In the genomic region with DNA sequence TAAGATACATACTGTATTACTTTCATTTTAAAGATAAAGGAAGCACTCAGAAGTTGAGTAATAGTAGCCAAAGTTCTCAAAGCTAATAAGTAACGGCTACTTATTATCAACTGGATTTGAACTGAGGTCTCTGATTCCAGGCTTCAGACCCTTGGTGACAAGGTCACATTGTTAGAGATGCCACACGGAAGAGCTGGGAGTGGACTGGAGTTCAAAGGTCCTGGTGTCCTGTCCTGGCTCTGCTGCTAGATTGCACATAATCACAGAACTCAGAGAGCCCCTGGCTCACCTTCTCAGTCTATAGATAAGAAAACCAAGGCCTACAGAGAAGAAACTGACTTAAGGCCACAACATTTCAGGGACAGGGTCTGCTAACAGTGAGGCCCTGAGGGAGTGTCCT, we compare ENCODE assay signal across 20 cellular contexts.
"Had no signal": no experiment of that assay in that cellular context is flagged by ENCODE, and none has a peak within 500 bp of the region (broad histone marks: within the 10 kb centered on the region; RNA-seq: fewer than 3 reads in every experiment).

No MANE protein-coding gene starts in this region.

- H3K27me3 ChIP-seq: esophagus muscularis mucosa, gastrocnemius medialis, left lung, neutrophil, sigmoid colon, testis, tibial nerve, upper lobe of right lung, vagina had no signal

- H3K4me3 ChIP-seq: esophagus muscularis mucosa, gastrocnemius medialis, hepatocyte, left lung, lower lobe of right lung, sigmoid colon, skin epidermis, testis, tibial nerve, upper lobe of right lung, vagina had no signal

- ATAC-seq: gastrocnemius medialis; left lung; lower lobe of right lung; naive thymus-derived CD4-positive, alpha-beta T cell; stimulated activated naive B cell treated with anti-CD40 and anti-IgM and Interleukin-4, amounts not matched to agents 10 μg/mL and 1 μg/mL and 100 μg/mL, for 72 hours; stimulated activated naive CD8-positive, alpha-beta T cell treated with anti-CD3 and anti-CD28 coated beads, Interleukin-15, amount 100 ng/mL, for 72 hours; upper lobe of right lung had no signal

- FAIRE-seq: endometrium had no signal

- H3K27ac ChIP-seq: esophagus muscularis mucosa, gastrocnemius medialis, hepatocyte, left lung, lower lobe of right lung, neutrophil, sigmoid colon, testis, tibial nerve, upper lobe of right lung, vagina had no signal

- H3K4me1 Mint-ChIP-seq: naive thymus-derived CD4-positive, alpha-beta T cell; stimulated activated naive B cell treated with anti-CD40 and anti-IgM and Interleukin-4, amounts not matched to agents 10 μg/mL and 1 μg/mL and 100 μg/mL, for 72 hours; stimulated activated naive CD8-positive, alpha-beta T cell treated with anti-CD3 and anti-CD28 coated beads, Interleukin-15, amount 100 ng/mL, for 72 hours had no signal

- H3K36me3 ChIP-seq: esophagus muscularis mucosa, gastrocnemius medialis, left lung, lower lobe of right lung, neutrophil, sigmoid colon, tibial nerve, upper lobe of right lung, vagina had no signal

- H3K36me3 Mint-ChIP-seq: naive thymus-derived CD4-positive, alpha-beta T cell; stimulated activated naive B cell treated with anti-CD40 and anti-IgM and Interleukin-4, amounts not matched to agents 10 μg/mL and 1 μg/mL and 100 μg/mL, for 72 hours had no signal

- H3K27me3 Mint-ChIP-seq: naive thymus-derived CD4-positive, alpha-beta T cell; stimulated activated naive CD8-positive, alpha-beta T cell treated with anti-CD3 and anti-CD28 coated beads, Interleukin-15, amount 100 ng/mL, for 72 hours had no signal

- H3K4me3 Mint-ChIP-seq: naive thymus-derived CD4-positive, alpha-beta T cell; stimulated activated naive B cell treated with anti-CD40 and anti-IgM and Interleukin-4, amounts not matched to agents 10 μg/mL and 1 μg/mL and 100 μg/mL, for 72 hours; stimulated activated naive CD8-positive, alpha-beta T cell treated with anti-CD3 and anti-CD28 coated beads, Interleukin-15, amount 100 ng/mL, for 72 hours had no signal

- H3K9me3 Mint-ChIP-seq: naive thymus-derived CD4-positive, alpha-beta T cell; stimulated activated naive CD8-positive, alpha-beta T cell treated with anti-CD3 and anti-CD28 coated beads, Interleukin-15, amount 100 ng/mL, for 72 hours had no signal

- H3K79me2 ChIP-seq: hepatocyte had no signal

- H3K4me2 ChIP-seq: hepatocyte had no signal

- H3K4me1 ChIP-seq: gastrocnemius medialis, left lung, lower lobe of right lung, sigmoid colon, vagina had no signal

- H3K9me3 ChIP-seq: esophagus muscularis mucosa, gastrocnemius medialis, left lung, lower lobe of right lung, neutrophil, sigmoid colon, testis, tibial nerve, upper lobe of right lung, vagina had no signal

- H2AFZ ChIP-seq: hepatocyte had no signal

- H3K27ac Mint-ChIP-seq: naive thymus-derived CD4-positive, alpha-beta T cell; stimulated activated naive B cell treated with anti-CD40 and anti-IgM and Interleukin-4, amounts not matched to agents 10 μg/mL and 1 μg/mL and 100 μg/mL, for 72 hours had no signal

- DNase-seq: effector memory CD4-positive, alpha-beta T cell; gastrocnemius medialis; left lung; lower lobe of right lung; mesendoderm; naive thymus-derived CD4-positive, alpha-beta T cell; sigmoid colon; stimulated activated CD4-positive, alpha-beta T cell treated with anti-CD3 and anti-CD28 coated beads, Interleukin-2, amount 100 ng/mL, for 24 hours; stimulated activated CD4-positive, alpha-beta T cell treated with anti-CD3 and anti-CD28 coated beads, Interleukin-4, amount 100 ng/mL, for 4 hours; stimulated activated naive B cell treated with anti-CD40 and anti-IgM and Interleukin-4, amounts not matched to agents 10 μg/mL and 1 μg/mL and 100 μg/mL, for 72 hours; stimulated activated naive CD8-positive, alpha-beta T cell treated with anti-CD3 and anti-CD28 coated beads, Interleukin-15, amount 100 ng/mL, for 72 hours; testis; upper lobe of right lung had no signal
